In genomic region chr5:115842952-115843351, GRCh38 we compare ENCODE assay signal across 8 cellular contexts. TPM values are rescaled to one million over a fixed set of nuclear protein-coding genes. Genes with fewer than 3 reads are reported as not detected.
DNase-seq lines count a peak whose midpoint lies in the region; ATAC-seq and TF ChIP-seq lines count a peak whose summit lies in the region.

No MANE protein-coding gene starts in this region.

- peak overlapping the region in 4 of 7 donors; percentile 41 to 91 (median 66) for H3K27ac Mint-ChIP-seq in CD14-positive monocyte
- H3K27ac Mint-ChIP-seq in chondrocyte (ENCODE audit: unreplicated experiment) = peak overlapping the region; percentile 85
- H3K27ac Mint-ChIP-seq in natural killer cell treated with Interleukin-12 subunit alpha and Interleukin-12 subunit beta and Interleukin-15 and Interleukin-18, amount 100 ng/mL, for 72 hours = peak overlapping the region; percentile 88 to 90

- TF ChIP-seq CTCF in CD14-positive monocyte (IDR thresholded peaks at IDR 0.05) = no peak
- no peak for TF ChIP-seq CTCF in LNCaP clone FGC (IDR thresholded peaks at IDR 0.05; ENCODE audit: control insufficient read depth, extremely low read depth, insufficient read depth)
- TF ChIP-seq CTCF in chondrocyte (IDR thresholded peaks at IDR 0.05) = no peak

- H3K4me3 Mint-ChIP-seq in CD14-positive monocyte (peak overlapping the region; percentile 95 to 97), chondrocyte (ENCODE audit: unreplicated experiment) (peak overlapping the region; percentile 80)
- H3K4me3 Mint-ChIP-seq in natural killer cell treated with Interleukin-12 subunit alpha and Interleukin-12 subunit beta and Interleukin-15 and Interleukin-18, amount 100 ng/mL, for 72 hours = peak overlapping the region; percentile 94

- DNase-seq in CD14-positive monocyte (ENCODE audit: low spot score) (no peak), LNCaP clone FGC (ENCODE audit: low read depth) (peak; percentile 10), chondrocyte (ENCODE audit: low spot score) (no peak), AML-193 (lab: John Stamatoyannopoulos, UW) (no peak), OCI-M2 (lab: John Stamatoyannopoulos, UW; ENCODE audit: unreplicated experiment) (no peak)
- DNase-seq in natural killer cell treated with Interleukin-12 subunit alpha and Interleukin-12 subunit beta and Interleukin-15 and Interleukin-18, amount 100 ng/mL, for 72 hours (ENCODE audit: low spot score) = no peak
- no peak for DNase-seq in activated CD4-positive, alpha-beta T cell treated with anti-CD3 and anti-CD28 coated beads, Interleukin-2, amount 50 U/mL, for 4 hours

- H3K27me3 Mint-ChIP-seq in CD14-positive monocyte (ENCODE audit: low read depth in 3 of 3) (no peaks in the 10 kb centered on the region), chondrocyte (ENCODE audit: low read depth) (no peaks in the 10 kb centered on the region)
- no peaks in the 10 kb centered on the region for H3K27me3 Mint-ChIP-seq in natural killer cell treated with Interleukin-12 subunit alpha and Interleukin-12 subunit beta and Interleukin-15 and Interleukin-18, amount 100 ng/mL, for 72 hours

- ATAC-seq in natural killer cell treated with Interleukin-12 subunit alpha and Interleukin-12 subunit beta and Interleukin-15 and Interleukin-18, amount 100 ng/mL, for 72 hours = no peak
- no peak for ATAC-seq in HG03159 (IDR thresholded peaks at IDR 0.05; ENCODE audit: unreplicated experiment)

- peaks cover 44% of the 10 kb centered on the region for H3K4me1 Mint-ChIP-seq in CD14-positive monocyte
- H3K4me1 Mint-ChIP-seq in chondrocyte (ENCODE audit: low read depth) = peaks cover 55% of the 10 kb centered on the region
- H3K4me1 Mint-ChIP-seq in natural killer cell treated with Interleukin-12 subunit alpha and Interleukin-12 subunit beta and Interleukin-15 and Interleukin-18, amount 100 ng/mL, for 72 hours (ENCODE audit: low read depth in 2 of 2) = peaks cover 36 to 45% of the 10 kb centered on the region in 2 donors

- H3K4me3 ChIP-seq in LNCaP clone FGC (ENCODE audit: low read depth, low read length) = peak overlapping the region; percentile 88

- H3K9me3 Mint-ChIP-seq in CD14-positive monocyte (no peaks in the 10 kb centered on the region), chondrocyte (ENCODE audit: low read depth) (no peaks in the 10 kb centered on the region)
- H3K9me3 Mint-ChIP-seq in natural killer cell treated with Interleukin-12 subunit alpha and Interleukin-12 subunit beta and Interleukin-15 and Interleukin-18, amount 100 ng/mL, for 72 hours = no peaks in the 10 kb centered on the region

- H3K36me3 Mint-ChIP-seq in CD14-positive monocyte (peaks cover 0 to 3% of the 10 kb centered on the region in 2 donors), chondrocyte (ENCODE audit: low read depth) (no peaks in the 10 kb centered on the region)
- H3K36me3 Mint-ChIP-seq in natural killer cell treated with Interleukin-12 subunit alpha and Interleukin-12 subunit beta and Interleukin-15 and Interleukin-18, amount 100 ng/mL, for 72 hours = peaks cover 4% of the 10 kb centered on the region

- intact Hi-C loops in CD14-positive monocyte (cut with micrococcal nuclease) = loop anchor here (5.0 kb wide), 4 partner anchors 189 to 244 kb away; partner anchors contain the start of genes TMED7 (in 2 of the 2), ARL14EPL (in 1 of the 2) and COMMD10 (in 1 of the 2)

RNA-seq across cellular contexts. Expression of gene AP3S1, which starts 1.2 kb away (rescaled TPM):
- 10 to 100 TPM; 84.8 to 86.1 TPM for polyA plus RNA-seq in CD14-positive monocyte
- 105 to 133 TPM (median 124 TPM) in 3 replicates for total RNA-seq in chondrocyte
- total RNA-seq in natural killer cell treated with Interleukin-12 subunit alpha and Interleukin-12 subunit beta and Interleukin-15 and Interleukin-18, amount 100 ng/mL, for 72 hours = 10 to 100 TPM; 35.8 to 56.4 TPM

RNA-seq across cellular contexts. Expression of gene ATG12, which starts 1.6 kb away (rescaled TPM):
- polyA plus RNA-seq in CD14-positive monocyte = 100 to 1,000 TPM; 101 to 143 TPM
- 45.4 to 57.9 TPM (median 48.0 TPM) in 3 replicates for total RNA-seq in chondrocyte
- total RNA-seq in natural killer cell treated with Interleukin-12 subunit alpha and Interleukin-12 subunit beta and Interleukin-15 and Interleukin-18, amount 100 ng/mL, for 72 hours = 10 to 100 TPM; 35.1 to 63.9 TPM

RNA-seq across cellular contexts. Expression of gene CDO1, which starts 26.5 kb away (rescaled TPM):
- polyA plus RNA-seq in CD14-positive monocyte = not detected
- total RNA-seq in chondrocyte = 2.8 to 7.1 TPM (median 3.3 TPM) in 3 replicates
- not detected for total RNA-seq in natural killer cell treated with Interleukin-12 subunit alpha and Interleukin-12 subunit beta and Interleukin-15 and Interleukin-18, amount 100 ng/mL, for 72 hours
